In the genomic region with DNA sequence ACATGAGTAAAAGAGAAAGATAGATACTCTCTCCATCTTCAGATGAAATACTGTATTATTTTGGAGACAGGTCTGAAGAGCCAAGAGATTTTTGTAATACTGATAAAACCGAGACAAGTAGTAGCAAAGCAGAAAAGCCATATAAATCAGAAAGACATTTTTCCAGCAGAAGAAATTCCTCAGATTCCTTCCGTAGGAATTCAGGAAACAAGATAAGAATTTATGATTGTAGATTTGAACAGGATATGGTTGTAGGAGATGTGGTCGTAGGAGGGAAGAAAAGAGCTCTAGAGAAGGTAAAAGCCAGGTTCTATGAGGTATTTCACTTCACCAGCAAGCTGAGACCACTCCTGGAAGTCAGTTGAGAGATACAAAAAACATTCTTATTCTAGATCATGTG, we compare ENCODE assay signal across 18 cellular contexts.
"Had no signal": no experiment of that assay in that cellular context is flagged by ENCODE, and none has a peak within 500 bp of the region (broad histone marks: within the 10 kb centered on the region; RNA-seq: fewer than 3 reads in every experiment).

No MANE protein-coding gene starts in this region.

- H3K4me3 Mint-ChIP-seq: activated CD8-positive, alpha-beta memory T cell treated with anti-CD3 and anti-CD28 coated beads, Interleukin-2, amount 10 ng/mL, durations not matched to agents 7 days and 5 days; activated naive CD8-positive, alpha-beta T cell treated with anti-CD3 and anti-CD28 coated beads for 36 hours; activated T-cell treated with anti-CD3 and anti-CD28 coated beads, Interleukin-2, amount 50 U/mL, for 24 hours; stimulated activated naive CD8-positive, alpha-beta T cell treated with anti-CD3 and anti-CD28 coated beads, Interleukin-15, Interleukin-2, amounts not matched to agents 100 ng/mL and 50 ng/mL, for 24 hours; T-helper 2 cell treated with Interferon-gamma antibody and Interleukin-4, amounts not matched to agents 5 μg/mL and 100 μg/mL, for 36 hours had no signal

- H3K36me3 Mint-ChIP-seq: activated CD8-positive, alpha-beta memory T cell treated with anti-CD3 and anti-CD28 coated beads, Interleukin-2, amount 10 ng/mL, durations not matched to agents 7 days and 5 days; activated naive CD8-positive, alpha-beta T cell treated with anti-CD3 and anti-CD28 coated beads for 36 hours had no signal

- H3K27me3 ChIP-seq: ascending aorta, colonic mucosa, left lung, ovary, upper lobe of left lung had no signal

- ATAC-seq: activated CD8-positive, alpha-beta memory T cell treated with anti-CD3 and anti-CD28 coated beads, Interleukin-2, amount 10 ng/mL, durations not matched to agents 7 days and 5 days; left lung had no signal

- H3K4me3 ChIP-seq: ascending aorta, colonic mucosa, left lung, ovary, upper lobe of left lung had no signal

- H3K9me3 Mint-ChIP-seq: activated naive CD8-positive, alpha-beta T cell treated with anti-CD3 and anti-CD28 coated beads for 36 hours; activated T-cell treated with anti-CD3 and anti-CD28 coated beads, Interleukin-2, amount 50 U/mL, for 24 hours; T-helper 2 cell treated with Interferon-gamma antibody and Interleukin-4, amounts not matched to agents 5 μg/mL and 100 μg/mL, for 36 hours had no signal

- H3K36me3 ChIP-seq: ascending aorta, colonic mucosa, left lung, ovary, upper lobe of left lung had no signal

- H3K27ac ChIP-seq: ascending aorta, colonic mucosa, left lung, ovary, upper lobe of left lung had no signal

- H3K4me1 ChIP-seq: colonic mucosa, left lung, upper lobe of left lung had no signal

- H3K4me1 Mint-ChIP-seq: activated CD8-positive, alpha-beta memory T cell treated with anti-CD3 and anti-CD28 coated beads, Interleukin-2, amount 10 ng/mL, durations not matched to agents 7 days and 5 days; activated naive CD8-positive, alpha-beta T cell treated with anti-CD3 and anti-CD28 coated beads for 36 hours had no signal

- DNase-seq: activated CD4-positive, alpha-beta T cell treated with anti-CD3 and anti-CD28 coated beads, Interleukin-2, amount 50 U/mL, for 48 hours; activated CD4-positive, CD25-positive, alpha-beta regulatory T cell treated with anti-CD3 and anti-CD28 coated beads, Interleukin-2, amount 50 U/mL, for 72 hours; activated CD8-positive, alpha-beta memory T cell treated with anti-CD3 and anti-CD28 coated beads, Interleukin-2, amount 10 ng/mL, durations not matched to agents 7 days and 5 days; activated gamma-delta T cell treated with Interleukin-2 at 50 U/mL for 16 hours; activated naive CD8-positive, alpha-beta T cell treated with anti-CD3 and anti-CD28 coated beads for 36 hours; activated T-cell treated with anti-CD3 and anti-CD28 coated beads, Interleukin-2, amount 50 U/mL, for 24 hours; colonic mucosa; effector CD4-positive, alpha-beta T cell; glutamatergic neuron; left lung; mesenchymal stem cell; ovary; stimulated activated CD4-positive, alpha-beta T cell treated with anti-CD3 and anti-CD28 coated beads, Interleukin-15, amount 100 ng/mL, for 24 hours; stimulated activated CD4-positive, alpha-beta T cell treated with anti-CD3 and anti-CD28 coated beads, Interleukin-4, amount 100 ng/mL, for 24 hours; upper lobe of left lung had no signal

- H3K9me3 ChIP-seq: ascending aorta, colonic mucosa, left lung, ovary, upper lobe of left lung had no signal

- H3K27ac Mint-ChIP-seq: activated CD8-positive, alpha-beta memory T cell treated with anti-CD3 and anti-CD28 coated beads, Interleukin-2, amount 10 ng/mL, durations not matched to agents 7 days and 5 days; activated naive CD8-positive, alpha-beta T cell treated with anti-CD3 and anti-CD28 coated beads for 36 hours; activated T-cell treated with anti-CD3 and anti-CD28 coated beads, Interleukin-2, amount 50 U/mL, for 24 hours; stimulated activated naive CD8-positive, alpha-beta T cell treated with anti-CD3 and anti-CD28 coated beads, Interleukin-15, Interleukin-2, amounts not matched to agents 100 ng/mL and 50 ng/mL, for 24 hours; T-helper 2 cell treated with Interferon-gamma antibody and Interleukin-4, amounts not matched to agents 5 μg/mL and 100 μg/mL, for 36 hours had no signal

- H3K27me3 Mint-ChIP-seq: activated CD8-positive, alpha-beta memory T cell treated with anti-CD3 and anti-CD28 coated beads, Interleukin-2, amount 10 ng/mL, durations not matched to agents 7 days and 5 days; activated T-cell treated with anti-CD3 and anti-CD28 coated beads, Interleukin-2, amount 50 U/mL, for 24 hours; stimulated activated naive CD8-positive, alpha-beta T cell treated with anti-CD3 and anti-CD28 coated beads, Interleukin-15, Interleukin-2, amounts not matched to agents 100 ng/mL and 50 ng/mL, for 24 hours had no signal
